Comparison of ENCODE assay signal across 10 cellular contexts in genomic region chr6:169529931-169530761, GRCh38.
DNase-seq lines count a peak whose midpoint lies in the region; ATAC-seq lines count a peak whose summit lies in the region.
"Had no signal": no experiment of that assay in that cellular context is flagged by ENCODE, and none has a peak within 500 bp of the region (broad histone marks: within the 10 kb centered on the region; RNA-seq: fewer than 3 reads in every experiment).

No MANE protein-coding gene starts in this region.

- DNase-seq in activated CD4-positive, alpha-beta T cell treated with anti-CD3 and anti-CD28 coated beads, Interleukin-2, amount 10 ng/mL, durations not matched to agents 7 days and 5 days, result peak; percentile 37
- no peak for DNase-seq in activated CD4-positive, alpha-beta T cell treated with anti-CD3 and anti-CD28 coated beads, Interleukin-2, amount 50 U/mL, for 4 hours
- DNase-seq in activated CD8-positive, alpha-beta T cell treated with anti-CD3 and anti-CD28 coated beads, Interleukin-2, amount 10 ng/mL, durations not matched to agents 7 days and 5 days, result peak; percentile 66
- DNase-seq in iris pigment epithelial cell (ENCODE audit: low read depth) (peak; percentile 28), NCI-H446 (lab: John Stamatoyannopoulos, UW) (no peak)
- peak; percentile 36 to 56 for DNase-seq in stimulated activated naive CD8-positive, alpha-beta T cell treated with anti-CD3 and anti-CD28 coated beads, Interleukin-15, amount 100 ng/mL, for 72 hours
- DNase-seq: KG1 had no signal

- peak overlapping the region; percentile 31 for H3K4me3 Mint-ChIP-seq in activated CD4-positive, alpha-beta T cell treated with anti-CD3 and anti-CD28 coated beads, Interleukin-2, amount 10 ng/mL, durations not matched to agents 7 days and 5 days
- H3K4me3 Mint-ChIP-seq in activated CD8-positive, alpha-beta T cell treated with anti-CD3 and anti-CD28 coated beads, Interleukin-2, amount 10 ng/mL, durations not matched to agents 7 days and 5 days, result peak overlapping the region; percentile 42
- H3K4me3 Mint-ChIP-seq in stimulated activated naive CD8-positive, alpha-beta T cell treated with anti-CD3 and anti-CD28 coated beads, Interleukin-15, amount 100 ng/mL, for 72 hours, result peak overlapping the region; percentile 42 to 56
- H3K4me3 Mint-ChIP-seq: B cell had no signal

- CTCF ChIA-PET in activated CD4-positive, alpha-beta T cell treated with anti-CD3 and anti-CD28 coated beads, Interleukin-2, amount 10 ng/mL, durations not matched to agents 7 days and 5 days (lab: Charles Lee), result no interaction called here
- CTCF ChIA-PET in activated CD8-positive, alpha-beta T cell treated with anti-CD3 and anti-CD28 coated beads, Interleukin-2, amount 10 ng/mL, durations not matched to agents 7 days and 5 days (lab: Charles Lee), result interaction anchor here (0.8 to 1.3 kb wide), 3 partner anchors 12 to 38 kb away, joined by 3 to 5 read pairs (median 3); no protein-coding TSS in a partner anchor

- ATAC-seq in activated CD8-positive, alpha-beta T cell treated with anti-CD3 and anti-CD28 coated beads, Interleukin-2, amount 10 ng/mL, durations not matched to agents 7 days and 5 days, result peak; percentile 89
- ATAC-seq in stimulated activated naive CD8-positive, alpha-beta T cell treated with anti-CD3 and anti-CD28 coated beads, Interleukin-15, amount 100 ng/mL, for 72 hours, result peak; percentile 93
- no peak for ATAC-seq in GM18873 (IDR thresholded peaks at IDR 0.05; ENCODE audit: low FRiP score, unreplicated experiment)
- no peak for ATAC-seq in HG03025 (IDR thresholded peaks at IDR 0.05; ENCODE audit: low FRiP score, unreplicated experiment)

- H3K36me3 Mint-ChIP-seq in activated CD4-positive, alpha-beta T cell treated with anti-CD3 and anti-CD28 coated beads, Interleukin-2, amount 10 ng/mL, durations not matched to agents 7 days and 5 days (ENCODE audit: low read depth), result peaks cover 8% of the 10 kb centered on the region
- H3K36me3 Mint-ChIP-seq in activated CD8-positive, alpha-beta T cell treated with anti-CD3 and anti-CD28 coated beads, Interleukin-2, amount 10 ng/mL, durations not matched to agents 7 days and 5 days (ENCODE audit: low read depth), result peaks cover 8% of the 10 kb centered on the region

- H3K4me1 Mint-ChIP-seq in activated CD4-positive, alpha-beta T cell treated with anti-CD3 and anti-CD28 coated beads, Interleukin-2, amount 10 ng/mL, durations not matched to agents 7 days and 5 days, result peaks cover 20% of the 10 kb centered on the region
- H3K4me1 Mint-ChIP-seq in activated CD8-positive, alpha-beta T cell treated with anti-CD3 and anti-CD28 coated beads, Interleukin-2, amount 10 ng/mL, durations not matched to agents 7 days and 5 days (ENCODE audit: low read depth), result peaks cover 17% of the 10 kb centered on the region
- peaks cover 15% of the 10 kb centered on the region for H3K4me1 Mint-ChIP-seq in stimulated activated naive CD8-positive, alpha-beta T cell treated with anti-CD3 and anti-CD28 coated beads, Interleukin-15, amount 100 ng/mL, for 72 hours
- H3K4me1 Mint-ChIP-seq: B cell had no signal

- H3K27me3 Mint-ChIP-seq in activated CD4-positive, alpha-beta T cell treated with anti-CD3 and anti-CD28 coated beads, Interleukin-2, amount 10 ng/mL, durations not matched to agents 7 days and 5 days, result peaks cover 2% of the 10 kb centered on the region
- no peaks in the 10 kb centered on the region for H3K27me3 Mint-ChIP-seq in activated CD8-positive, alpha-beta T cell treated with anti-CD3 and anti-CD28 coated beads, Interleukin-2, amount 10 ng/mL, durations not matched to agents 7 days and 5 days (ENCODE audit: low read depth)
- peaks cover 9% of the 10 kb centered on the region for H3K27me3 Mint-ChIP-seq in stimulated activated naive CD8-positive, alpha-beta T cell treated with anti-CD3 and anti-CD28 coated beads, Interleukin-15, amount 100 ng/mL, for 72 hours
- H3K27me3 Mint-ChIP-seq: B cell had no signal

- H3K27ac Mint-ChIP-seq in activated CD4-positive, alpha-beta T cell treated with anti-CD3 and anti-CD28 coated beads, Interleukin-2, amount 10 ng/mL, durations not matched to agents 7 days and 5 days, result peak overlapping the region; percentile 74
- peak overlapping the region; percentile 56 for H3K27ac Mint-ChIP-seq in activated CD8-positive, alpha-beta T cell treated with anti-CD3 and anti-CD28 coated beads, Interleukin-2, amount 10 ng/mL, durations not matched to agents 7 days and 5 days
- H3K27ac Mint-ChIP-seq in stimulated activated naive CD8-positive, alpha-beta T cell treated with anti-CD3 and anti-CD28 coated beads, Interleukin-15, amount 100 ng/mL, for 72 hours, result peak overlapping the region; percentile 29 to 90
- H3K27ac Mint-ChIP-seq: B cell had no signal

- peaks cover 9% of the 10 kb centered on the region for H3K9me3 Mint-ChIP-seq in activated CD4-positive, alpha-beta T cell treated with anti-CD3 and anti-CD28 coated beads, Interleukin-2, amount 10 ng/mL, durations not matched to agents 7 days and 5 days
- no peaks in the 10 kb centered on the region for H3K9me3 Mint-ChIP-seq in activated CD8-positive, alpha-beta T cell treated with anti-CD3 and anti-CD28 coated beads, Interleukin-2, amount 10 ng/mL, durations not matched to agents 7 days and 5 days (ENCODE audit: insufficient read depth)
- H3K9me3 Mint-ChIP-seq in stimulated activated naive CD8-positive, alpha-beta T cell treated with anti-CD3 and anti-CD28 coated beads, Interleukin-15, amount 100 ng/mL, for 72 hours, result peaks cover 13 to 16% of the 10 kb centered on the region in 2 donors

- POLR2A ChIA-PET in activated CD4-positive, alpha-beta T cell treated with anti-CD3 and anti-CD28 coated beads, Interleukin-2, amount 10 ng/mL, durations not matched to agents 7 days and 5 days (lab: Charles Lee), result no interaction called here
- POLR2A ChIA-PET in activated CD8-positive, alpha-beta T cell treated with anti-CD3 and anti-CD28 coated beads, Interleukin-2, amount 10 ng/mL, durations not matched to agents 7 days and 5 days (lab: Charles Lee), result no interaction called here

Comparison
In these comparisons a context has a peak if more than half of its experiments do, and no peak if none do; other contexts are left out.
1. DNase-seq: peak in activated CD4-positive, alpha-beta T cell treated with anti-CD3 and anti-CD28 coated beads, Interleukin-2, amount 10 ng/mL, durations not matched to agents 7 days and 5 days (single experiment), activated CD8-positive, alpha-beta T cell treated with anti-CD3 and anti-CD28 coated beads, Interleukin-2, amount 10 ng/mL, durations not matched to agents 7 days and 5 days (single experiment), iris pigment epithelial cell (single experiment) and stimulated activated naive CD8-positive, alpha-beta T cell treated with anti-CD3 and anti-CD28 coated beads, Interleukin-15, amount 100 ng/mL, for 72 hours (2 of 2); none in activated CD4-positive, alpha-beta T cell treated with anti-CD3 and anti-CD28 coated beads, Interleukin-2, amount 50 U/mL, for 4 hours (0 of 2) and NCI-H446 (0 of 2).
2. ATAC-seq: peak in activated CD8-positive, alpha-beta T cell treated with anti-CD3 and anti-CD28 coated beads, Interleukin-2, amount 10 ng/mL, durations not matched to agents 7 days and 5 days (single experiment) and stimulated activated naive CD8-positive, alpha-beta T cell treated with anti-CD3 and anti-CD28 coated beads, Interleukin-15, amount 100 ng/mL, for 72 hours (single experiment); none in GM18873 (single experiment) and HG03025 (single experiment).
3. Peak in every context shown above with its lines, with median percentiles within 50 percentile points of each other: H3K27ac Mint-ChIP-seq and H3K4me3 Mint-ChIP-seq.